In the genomic region with DNA sequence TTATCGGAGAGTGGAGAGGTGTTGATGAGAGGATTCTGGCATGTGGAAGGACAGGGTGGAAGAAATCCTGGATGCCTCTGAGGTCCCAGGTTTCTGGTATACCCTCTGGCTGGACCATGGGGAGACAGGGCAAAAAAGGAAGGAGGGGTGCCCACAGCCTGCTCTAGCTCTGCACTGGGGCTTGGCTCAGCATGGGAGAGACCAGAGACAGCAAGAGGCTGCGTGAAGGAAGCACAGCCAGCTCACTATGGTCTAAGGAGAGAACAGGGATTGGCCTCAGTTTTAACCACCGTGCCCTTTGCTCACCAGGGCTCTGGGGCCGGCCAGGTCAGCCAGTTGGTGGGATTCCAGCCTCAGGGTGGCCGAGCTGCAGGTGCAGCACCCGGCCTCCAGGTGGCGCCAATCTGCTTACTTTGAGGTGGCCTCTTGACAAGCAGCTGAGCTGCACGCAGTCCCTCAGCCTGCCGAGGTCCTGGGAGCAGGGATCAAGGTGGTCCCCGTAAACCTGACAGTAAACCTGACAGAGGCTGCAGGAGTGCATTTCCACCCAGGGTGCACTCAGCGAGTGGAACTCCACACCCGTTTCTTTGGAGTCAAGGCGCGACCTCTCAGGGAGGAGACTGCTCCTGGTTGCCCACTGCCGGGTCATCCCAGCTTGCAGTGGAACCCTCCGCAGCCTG, we compare ENCODE assay signal across 8 cellular contexts. TPM values are rescaled to one million over a fixed set of nuclear protein-coding genes. Genes with fewer than 3 reads are reported as not detected.
DNase-seq lines count a peak whose midpoint lies in the region; ATAC-seq, FAIRE-seq and TF ChIP-seq lines count a peak whose summit lies in the region.

No MANE protein-coding gene starts in this region.

- H3K36me3 ChIP-seq in MG63 (no peaks in the 10 kb centered on the region), SU-DHL-6 (ENCODE audit: low read length) (no peaks in the 10 kb centered on the region)

- H3K79me2 ChIP-seq in SU-DHL-6 (ENCODE audit: insufficient read depth, low read length): no peaks in the 10 kb centered on the region

- H2AFZ ChIP-seq in SU-DHL-6 (ENCODE audit: low read depth, low read length, severe bottlenecking): no peak overlapping the region

- H3K4me3 Mint-ChIP-seq in activated naive CD8-positive, alpha-beta T cell: peak overlapping the region; percentile 44

- DNase-seq in AG08396 (ENCODE audit: low spot score) (peak; percentile 78), GM19239 (ENCODE audit: insufficient read length, low spot score) (peak; percentile 88), MG63 (peak; percentile 67), cardiac septum (ENCODE audit: low spot score) (peak; percentile 91), retinal pigment epithelial cell (ENCODE audit: low read depth) (no peak)

- no peaks in the 10 kb centered on the region for H3K9me3 Mint-ChIP-seq in activated naive CD8-positive, alpha-beta T cell (ENCODE audit: low read depth)

- H3K27me3 ChIP-seq in MG63 (peaks cover 3% of the 10 kb centered on the region; the same call in 1 of the 2 replicates), SU-DHL-6 (ENCODE audit: low read length) (no peaks in the 10 kb centered on the region)

- H3K4me3 ChIP-seq in MG63 (no peak overlapping the region), SU-DHL-6 (ENCODE audit: insufficient read depth, low read length, poor library complexity, severe bottlenecking) (no peak overlapping the region), retinal pigment epithelial cell (ENCODE audit: low read length) (peak overlapping the region; percentile 7)

- no peak overlapping the region for H3K27ac Mint-ChIP-seq in activated naive CD8-positive, alpha-beta T cell

- FAIRE-seq in GM19239 (lab: Jason Lieb, UNC): peak; percentile 88

- H4K20me1 ChIP-seq in SU-DHL-6 (ENCODE audit: low read depth, low read length): no peaks in the 10 kb centered on the region

- intact Hi-C loops in cardiac septum (cut with DNase I): loop anchor here (5.0 kb wide), 1 partner anchor 102 kb away; no protein-coding TSS in a partner anchor

- H3K9me3 ChIP-seq in MG63 (no peaks in the 10 kb centered on the region), SU-DHL-6 (ENCODE audit: insufficient read depth, low read length) (no peaks in the 10 kb centered on the region)

- H3K4me1 Mint-ChIP-seq in activated naive CD8-positive, alpha-beta T cell (ENCODE audit: low read depth): peaks cover 7% of the 10 kb centered on the region

- peaks cover 14% of the 10 kb centered on the region for H3K27me3 Mint-ChIP-seq in activated naive CD8-positive, alpha-beta T cell

- ATAC-seq in HG02970 (IDR thresholded peaks at IDR 0.05; ENCODE audit: low FRiP score, unreplicated experiment): no peak

- no peak overlapping the region for H3K9ac ChIP-seq in SU-DHL-6 (ENCODE audit: low read length)

- H3K4me2 ChIP-seq in SU-DHL-6 (ENCODE audit: low read depth, low read length, poor library complexity, severe bottlenecking): no peak overlapping the region

- H3K9me2 ChIP-seq in SU-DHL-6 (replicated peaks; ENCODE audit: insufficient read depth, low read length): no peaks in the 10 kb centered on the region

- H3F3A ChIP-seq in SU-DHL-6 (ENCODE audit: insufficient read depth): no peaks in the 10 kb centered on the region

- no peaks in the 10 kb centered on the region for H3K36me3 Mint-ChIP-seq in activated naive CD8-positive, alpha-beta T cell

- H3K27ac ChIP-seq in SU-DHL-6 (ENCODE audit: low read depth, low read length): no peak overlapping the region

- TF ChIP-seq CTCF in SU-DHL-6 (IDR thresholded peaks at IDR 0.05; ENCODE audit: insufficient read depth, low read length, poor library complexity, severe bottlenecking) (peak; percentile 90), retinal pigment epithelial cell (conservative IDR thresholded peaks at IDR 0.05; ENCODE audit: low read depth, low read length) (peak; percentile 93)

RNA-seq across cellular contexts. Expression of gene SPTLC1, which starts 25.0 kb away (rescaled TPM):
- 35.3 and 42.1 TPM in 2 replicates for total RNA-seq in MG63 (2014; rRNA removed; shearing (Covaris generic); ENCODE audit: low replicate concordance)
- total RNA-seq in cardiac septum: 26.1 TPM
